6 cellular contexts compared by ENCODE assay signal in the genomic region with DNA sequence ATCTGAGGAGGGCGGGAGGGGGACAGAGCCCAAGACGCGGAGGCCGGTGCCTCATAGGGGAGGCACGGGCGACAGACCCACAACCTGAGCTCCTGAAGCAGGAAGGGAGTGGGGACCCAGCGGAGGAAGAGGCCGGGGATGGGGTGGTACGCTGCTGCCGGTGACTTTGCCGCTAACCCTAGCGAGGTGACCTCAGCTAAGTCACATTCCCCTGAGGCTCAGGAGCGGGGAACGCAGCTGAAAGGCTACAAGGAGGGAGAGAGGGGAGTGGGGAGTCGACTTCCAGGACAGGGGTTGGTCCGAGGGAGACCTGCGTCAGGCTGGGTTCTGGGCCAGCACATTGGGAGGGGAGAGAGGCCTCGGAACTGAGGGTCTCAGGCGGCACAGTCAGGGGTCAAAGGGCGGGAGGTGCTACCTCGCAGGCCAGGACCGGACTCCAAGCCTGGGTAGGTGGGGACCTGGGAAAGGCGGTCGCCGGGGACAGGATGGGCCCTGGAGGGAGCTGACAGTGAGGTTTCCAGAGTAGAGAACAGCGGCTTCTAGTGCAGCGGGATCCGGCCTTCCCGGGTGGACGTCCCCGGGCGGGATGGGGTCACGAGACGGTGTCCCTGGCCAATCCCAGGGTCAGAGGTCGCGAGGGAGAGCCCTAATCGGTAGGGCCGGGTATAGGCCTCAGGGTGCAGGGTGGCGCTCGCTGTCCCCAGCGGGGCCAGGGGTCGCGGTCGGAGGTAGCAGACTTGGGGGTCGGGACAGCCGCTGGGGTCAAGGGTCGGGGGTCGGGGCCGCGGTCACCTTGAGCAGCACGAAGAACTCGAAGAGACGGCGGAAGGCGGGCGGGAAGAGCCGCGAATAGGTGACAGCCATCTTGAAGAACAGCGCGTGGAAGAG. TPM values are rescaled to one million over a fixed set of nuclear protein-coding genes. Genes with fewer than 3 reads are reported as not detected.
DNase-seq lines count a peak whose midpoint lies in the region; ATAC-seq and TF ChIP-seq lines count a peak whose summit lies in the region.

No MANE protein-coding gene starts in this region.

- TF ChIP-seq EP300 in ovary (IDR thresholded peaks at IDR 0.05) = no peak

- no peak for TF ChIP-seq CTCF in MM.1S (IDR thresholded peaks at IDR 0.05; ENCODE audit: low read length)
- TF ChIP-seq CTCF in ovary (IDR thresholded peaks at IDR 0.05) = no peak

- H3K9ac ChIP-seq in MM.1S (ENCODE audit: low read length) = peak overlapping the region; percentile 92

- H3K27me3 ChIP-seq in MM.1S (replicated peaks; ENCODE audit: insufficient read depth, low read length) = no peaks in the 10 kb centered on the region
- H3K27me3 ChIP-seq in ovary = no peaks in the 10 kb centered on the region

- 2 to 3% (median 2%) methylated on average over 60 of the region's 60 CpGs for WGBS in ovary, 3 donors

- H3F3A ChIP-seq in MM.1S (ENCODE audit: insufficient read depth, low read length) = peaks cover 30% of the 10 kb centered on the region

- no peak for TF ChIP-seq POLR2A in ovary (IDR thresholded peaks at IDR 0.05)

- DNase-seq in MM.1S = peak; percentile 44
- no peak for DNase-seq in central memory CD8-positive, alpha-beta T cell (ENCODE audit: low spot score in 2 of 2)
- DNase-seq in ovary = peak; percentile 60 to 79 (median 78)
- no peak for DNase-seq in NCI-H2171 (lab: John Stamatoyannopoulos, UW)

- H3K36me3 ChIP-seq in MM.1S (replicated peaks; ENCODE audit: insufficient read depth, low read length) = no peaks in the 10 kb centered on the region
- no peaks in the 10 kb centered on the region for H3K36me3 ChIP-seq in ovary

- intact Hi-C loops in ovary (cut with DNase I) = loop anchor here in 3 of 4 donors (5.0 to 10.0 kb wide), 4 partner anchors 77 to 225 kb away; a partner anchor contains a TSS

- no peak overlapping the region for H2AFZ ChIP-seq in MM.1S (ENCODE audit: low read length)

- H3K27ac ChIP-seq in MM.1S (ENCODE audit: low read length) (peak overlapping the region; percentile 47), ovary (peak overlapping the region; percentile 61 to 96)

- H3K9me2 ChIP-seq in MM.1S (replicated peaks; ENCODE audit: insufficient read depth, low read length) = no peaks in the 10 kb centered on the region

- H3K27me3 Mint-ChIP-seq in central memory CD8-positive, alpha-beta T cell = no peaks in the 10 kb centered on the region

- H3K36me3 Mint-ChIP-seq in central memory CD8-positive, alpha-beta T cell (ENCODE audit: insufficient read depth) = peaks cover 25% of the 10 kb centered on the region

- H3K79me2 ChIP-seq in MM.1S (ENCODE audit: low read length) = peaks cover 55% of the 10 kb centered on the region

- H3K9me3 Mint-ChIP-seq in central memory CD8-positive, alpha-beta T cell = no peaks in the 10 kb centered on the region

- H3K4me1 ChIP-seq in MM.1S (ENCODE audit: low read length) (peaks cover 43% of the 10 kb centered on the region), ovary (ENCODE audit: insufficient read depth) (peaks cover 33% of the 10 kb centered on the region)

- no peaks in the 10 kb centered on the region for H3K9me3 ChIP-seq in MM.1S (replicated peaks; ENCODE audit: insufficient read depth, low read length)
- no peaks in the 10 kb centered on the region for H3K9me3 ChIP-seq in ovary

- peak overlapping the region; percentile 96 for H3K4me3 Mint-ChIP-seq in central memory CD8-positive, alpha-beta T cell

- peak overlapping the region; percentile 73 for H3K4me2 ChIP-seq in MM.1S (ENCODE audit: low read depth, low read length)

- H3K4me1 Mint-ChIP-seq in central memory CD8-positive, alpha-beta T cell = peaks cover 39% of the 10 kb centered on the region

- peaks cover 25% of the 10 kb centered on the region for H4K20me1 ChIP-seq in MM.1S (ENCODE audit: insufficient read depth, low read length)

- H3K4me3 ChIP-seq in MM.1S (ENCODE audit: low read length) = peak overlapping the region; percentile 97
- H3K4me3 ChIP-seq in ovary = peak overlapping the region; percentile 97

- no peak for ATAC-seq in central memory CD8-positive, alpha-beta T cell (replicated peaks; ENCODE audit: extremely low read depth, poor library complexity, severe bottlenecking)
- no peak for ATAC-seq in HG02623 (IDR thresholded peaks at IDR 0.05; ENCODE audit: unreplicated experiment)
- ATAC-seq in HG03196 (IDR thresholded peaks at IDR 0.05; ENCODE audit: unreplicated experiment) = no peak

- peak overlapping the region; percentile 100 for H3K27ac Mint-ChIP-seq in central memory CD8-positive, alpha-beta T cell (ENCODE audit: low read depth)

RNA-seq across cellular contexts. Expression of a gene that starts 0.7 kb away (rescaled TPM):
- 100 to 1,000 TPM; 105 to 196 (median 127) TPM for total RNA-seq in ovary
- 100 to 1,000 TPM in 1 of 2 donors, 10 to 100 TPM in 1; 26.0 to 162 TPM for polyA plus RNA-seq in ovary

RNA-seq across cellular contexts. Expression of a gene that starts 1.1 kb away (rescaled TPM):
- total RNA-seq in ovary = not detected
- polyA plus RNA-seq in ovary = not detected

RNA-seq across cellular contexts. Expression of a gene that starts 6.2 kb away (rescaled TPM):
- total RNA-seq in ovary = 100 to 1,000 TPM in 6 of 7 donors, 10 to 100 TPM in 1; 60.6 to 438 (median 210) TPM
- 100 to 1,000 TPM in 1 of 2 donors, 10 to 100 TPM in 1; 90.6 to 159 TPM for polyA plus RNA-seq in ovary

RNA-seq across cellular contexts. Expression of a gene that starts 19.7 kb away (rescaled TPM):
- total RNA-seq in ovary = 10 to 100 TPM in 1 of 7 donors, 1 to 10 TPM in 6; 1.5 to 10.5 (median 2.6) TPM
- 1 to 10 TPM; 1.4 to 1.9 TPM for polyA plus RNA-seq in ovary

RNA-seq across cellular contexts. Expression of a gene that starts 20.0 kb away (rescaled TPM):
- total RNA-seq in ovary = 1 to 10 TPM in 1 of 7 donors, under 1 TPM in 4, not detected in 2; 0.22 to 7.4 (median 0.32) TPM
- under 1 TPM in 1 of 2 donors, not detected in 1; 0.07 TPM for polyA plus RNA-seq in ovary

Comparison
In these comparisons a context has a peak if more than half of its experiments do, and no peak if none do; other contexts are left out.
1. DNase-seq: peak in MM.1S (single experiment) and ovary (5 of 5); none in central memory CD8-positive, alpha-beta T cell (0 of 2) and NCI-H2171 (single experiment).